8 cellular contexts compared by ENCODE assay signal in genomic region chr5:175657593-175658271, GRCh38. TPM values are rescaled to one million over a fixed set of nuclear protein-coding genes. Genes with fewer than 3 reads are reported as not detected.
DNase-seq lines count a peak whose midpoint lies in the region; ATAC-seq and TF ChIP-seq lines count a peak whose summit lies in the region.

TSS of gene HRH2 (plus strand) at chr5:175658071. CDS start at chr5:175683234, 25,163 bp downstream.

- H3K4me1 ChIP-seq in ovary (ENCODE audit: insufficient read depth) = peaks cover 1% of the 10 kb centered on the region

- no peak for TF ChIP-seq CTCF in ovary (IDR thresholded peaks at IDR 0.05)

- H3K27me3 ChIP-seq in ovary = no peaks in the 10 kb centered on the region

- ATAC-seq in HG03175 (IDR thresholded peaks at IDR 0.05; ENCODE audit: unreplicated experiment) (no peak), HG03571 (IDR thresholded peaks at IDR 0.05; ENCODE audit: unreplicated experiment) (no peak)

- intact Hi-C loops in head of caudate nucleus (cut with DNase I) (no loop called here), ovary (cut with DNase I) (no loop called here)

- H3K4me3 ChIP-seq in ovary = peak within 1 kb of the TSS; percentile 10

- DNase-seq in Ammon's horn (ENCODE audit: low spot score) = peak; percentile 68
- DNase-seq in MV-4-11 (lab: John Stamatoyannopoulos, UW) = peak; percentile 84
- DNase-seq in activated T-cell treated with anti-CD3 and anti-CD28 coated beads for 4 hours = peak; percentile 39
- peak in 39 of 42 donors; percentile 47 to 89 (median 70) for DNase-seq in head of caudate nucleus
- no peak for DNase-seq in ovary
- no peak for DNase-seq in NCI-H2081 (lab: John Stamatoyannopoulos, UW)

- no peaks in the 10 kb centered on the region for H3K36me3 ChIP-seq in ovary

- H3K9me3 ChIP-seq in ovary = no peaks in the 10 kb centered on the region

- H3K27ac ChIP-seq in ovary = no peak within 1 kb of the TSS

- no peak for TF ChIP-seq POLR2A in ovary (IDR thresholded peaks at IDR 0.05)

- 1 to 2% (median 1%) methylated on average over 49 to 58 of the region's 58 CpGs for WGBS in ovary, 3 donors

- TF ChIP-seq EP300 in ovary (IDR thresholded peaks at IDR 0.05) = no peak

RNA-seq across cellular contexts. Expression of gene HRH2, which starts in this region (rescaled TPM):
- total RNA-seq in ovary = 1 to 10 TPM in 3 of 7 donors, under 1 TPM in 4; 0.23 to 3.3 (median 0.91) TPM
- 1 to 10 TPM; 1.2 to 2.6 TPM for polyA plus RNA-seq in ovary

Comparison
In these comparisons a context has a peak if more than half of its experiments do, and no peak if none do; other contexts are left out.
1. DNase-seq: peak in Ammon's horn (single experiment), MV-4-11 (single experiment), activated T-cell treated with anti-CD3 and anti-CD28 coated beads for 4 hours (single experiment) and head of caudate nucleus (39 of 42); none in ovary (0 of 5) and NCI-H2081 (0 of 2).